21 cellular contexts compared by ENCODE assay signal in genomic region chr19:42496551-42497133, GRCh38. TPM values are rescaled to one million over a fixed set of nuclear protein-coding genes. Genes with fewer than 3 reads are reported as not detected.
DNase-seq lines count a peak whose midpoint lies in the region; ATAC-seq, FAIRE-seq and TF ChIP-seq lines count a peak whose summit lies in the region.
"Had no signal": no experiment of that assay in that cellular context is flagged by ENCODE, and none has a peak within 500 bp of the region (broad histone marks: within the 10 kb centered on the region; RNA-seq: fewer than 3 reads in every experiment).

No MANE protein-coding gene starts in this region.

- no peaks in the 10 kb centered on the region for H3K9me2 ChIP-seq in SU-DHL-6 (replicated peaks; ENCODE audit: insufficient read depth, low read length)

- H3K36me3 ChIP-seq in SU-DHL-6 (ENCODE audit: low read length), result no peaks in the 10 kb centered on the region
- H3K36me3 ChIP-seq in muscle layer of duodenum (ENCODE audit: control insufficient read depth in 1 of 2, insufficient read depth in 2 of 2, low read length in 2 of 2), result no peaks in the 10 kb centered on the region
- H3K36me3 ChIP-seq: cardiac muscle cell, prostate gland had no signal

- no peaks in the 10 kb centered on the region for H3F3A ChIP-seq in SU-DHL-6 (ENCODE audit: insufficient read depth)

- TF ChIP-seq CTCF in A549 (IDR thresholded peaks at IDR 0.05) (no peak), SU-DHL-6 (IDR thresholded peaks at IDR 0.05; ENCODE audit: insufficient read depth, low read length, poor library complexity, severe bottlenecking) (no peak)

- ATAC-seq in A549, result no peak
- ATAC-seq: Panc1 had no signal

- no peak overlapping the region for H2AFZ ChIP-seq in SU-DHL-6 (ENCODE audit: low read depth, low read length, severe bottlenecking)

- H3K4me2 ChIP-seq in A549 (peak overlapping the region; percentile 73), SU-DHL-6 (ENCODE audit: low read depth, low read length, poor library complexity, severe bottlenecking) (peak overlapping the region; percentile 30)

- no peak for TF ChIP-seq RAD21 in A549 (conservative IDR thresholded peaks at IDR 0.05 in 1 of 2, IDR thresholded peaks at IDR 0.05 in 1 of 2)

- CTCF ChIA-PET in A549 (lab: Yijun Ruan, JAX), result interaction anchor here (0.7 to 4.3 kb wide), 5 partner anchors 32 to 100 kb away, joined by 3 to 31 read pairs (median 4); no protein-coding TSS in a partner anchor

- H4K20me1 ChIP-seq in SU-DHL-6 (ENCODE audit: low read depth, low read length), result no peaks in the 10 kb centered on the region

- TF ChIP-seq EP300 in A549 (IDR thresholded peaks at IDR 0.05), result no peak

- POLR2A ChIA-PET in A549 (lab: Yijun Ruan, JAX), result no interaction called here

- FAIRE-seq in A549 (lab: Jason Lieb, UNC) (no peak), GM12891 (lab: Jason Lieb, UNC) (peak; percentile 35)
- FAIRE-seq: endothelial cell of umbilical vein, TTC549 had no signal

- H3K9me3 ChIP-seq in A549, result no peaks in the 10 kb centered on the region
- no peaks in the 10 kb centered on the region for H3K9me3 ChIP-seq in SU-DHL-6 (ENCODE audit: insufficient read depth, low read length)
- no peaks in the 10 kb centered on the region for H3K9me3 ChIP-seq in muscle layer of duodenum (ENCODE audit: control insufficient read depth in 1 of 2, low read length in 2 of 2)
- H3K9me3 ChIP-seq: prostate gland had no signal

- H3K27me3 ChIP-seq in SU-DHL-6 (ENCODE audit: low read length) (no peaks in the 10 kb centered on the region), muscle layer of duodenum (ENCODE audit: low read depth, low read length) (no peaks in the 10 kb centered on the region)
- H3K27me3 ChIP-seq: cardiac muscle cell had no signal

- H3K4me1 ChIP-seq in A549 (peaks cover 30% of the 10 kb centered on the region), muscle layer of duodenum (ENCODE audit: control insufficient read depth in 1 of 2, insufficient read depth in 2 of 2, low read length in 2 of 2) (peaks cover 7 to 18% of the 10 kb centered on the region in 2 donors)
- H3K4me1 ChIP-seq: prostate gland had no signal

- H3K27ac ChIP-seq in A549, result peak overlapping the region; percentile 73 to 76
- no peak overlapping the region for H3K27ac ChIP-seq in SU-DHL-6 (ENCODE audit: low read depth, low read length)
- H3K27ac ChIP-seq in muscle layer of duodenum (ENCODE audit: low read length), result peak overlapping the region; percentile 58
- H3K27ac ChIP-seq: cardiac muscle cell, prostate gland had no signal

- TF ChIP-seq POLR2A in A549 (IDR thresholded peaks at IDR 0.05; ENCODE audit: low read length) (no peak), GM12891 (IDR thresholded peaks at IDR 0.05; ENCODE audit: low read depth, low read length) (no peak)

- H3K9ac ChIP-seq in SU-DHL-6 (ENCODE audit: low read length), result no peak overlapping the region

- DNase-seq in A549 (ENCODE audit: low read depth in 1 of 2, low spot score in 1 of 2) (no peak), GM12891 (ENCODE audit: insufficient read length, low spot score) (no peak), NCI-H524 treated with DMSO at 0.1 percent for 48 hours (lab: John Stamatoyannopoulos, UW) (no peak), NCI-H1694 treated with DMSO at 0.1 percent for 48 hours (lab: John Stamatoyannopoulos, UW) (no peak), GM19240 (ENCODE audit: insufficient read length, low spot score) (no peak), NCI-H146 (lab: John Stamatoyannopoulos, UW) (no peak)
- DNase-seq: ACHN; activated CD4-positive, alpha-beta T cell treated with anti-CD3 and anti-CD28 coated beads for 48 hours; aorta; C1 segment of cervical spinal cord; kidney glomerular epithelial cell; mammary epithelial cell; NCI-H1105 treated with DMSO at 0.1 percent for 48 hours; NCI-H2081 had no signal

- H3K79me2 ChIP-seq in SU-DHL-6 (ENCODE audit: insufficient read depth, low read length), result no peaks in the 10 kb centered on the region

- 97% methylated on average over 2 of the region's 2 CpGs for WGBS in A549 (ENCODE audit: missing lambda C conversion rate)

- H3K4me3 ChIP-seq in A549 (no peak overlapping the region), SU-DHL-6 (ENCODE audit: insufficient read depth, low read length, poor library complexity, severe bottlenecking) (no peak overlapping the region), muscle layer of duodenum (ENCODE audit: low read depth in 1 of 2, low read length in 2 of 2) (no peak overlapping the region)
- H3K4me3 ChIP-seq: cardiac muscle cell, prostate gland had no signal

TF ChIP-seq in A549, 52 proteins besides CTCF, POLR2A, EP300 and RAD21:
- TF ChIP-seq CHD4 (IDR thresholded peaks at IDR 0.05; ENCODE audit: borderline replicate concordance) (no peak), BHLHE40 (IDR thresholded peaks at IDR 0.05; ENCODE audit: low read depth, low read length) (no peak), MAX (IDR thresholded peaks at IDR 0.05) (no peak), USF2 (IDR thresholded peaks at IDR 0.05) (no peak)

TF ChIP-seq in GM12891, 5 proteins besides CTCF, POLR2A, EP300 and RAD21:
- no peak for TF ChIP-seq POLR2AphosphoS5 (IDR thresholded peaks at IDR 0.05; ENCODE audit: low read depth, low read length)
- 0 out of 2 replicates have a peak, but pooled peaks have one; percentile 1 for TF ChIP-seq SPI1 (IDR thresholded peaks at IDR 0.05; ENCODE audit: low read depth, low read length)

RNA-seq across cellular contexts. Expression of gene CEACAM1, which starts 31.6 kb away (rescaled TPM):
- polyA plus RNA-seq in A549 (2011; rRNA removed), result 8.9 and 10.1 TPM in 2 replicates
- 0.54 and 0.87 TPM in 2 replicates for polyA plus RNA-seq in A549 (2012; cell fraction: cytosol; rRNA removed)
- 0.91 TPM in 2 replicates for polyA plus RNA-seq in A549 (2012; cell fraction: nucleus; rRNA removed)
- polyA plus RNA-seq in A549 (2017; fragmentation: RNase III; extraction: RNeasy Plus Mini Kit Qiagen cat#74134 plus additional on column Dnase treatment), result 0.43 to 0.88 TPM (median 0.52 TPM) in 3 replicates
- 5.6 and 6.7 TPM in 2 replicates for polyA minus RNA-seq in A549 (2011; rRNA and poly(A)+ RNA removed)
- polyA plus RNA-seq in GM12891 (2012; ENCODE audit: low read depth, missing spikeins), result 6.1 TPM
- polyA plus RNA-seq: cardiac muscle cell had no signal

RNA-seq across cellular contexts. Expression of gene CXCL17, which starts 53.9 kb away (rescaled TPM):
- 0.13 and 0.14 TPM in 2 replicates for polyA plus RNA-seq in A549 (2011; rRNA removed)
- 0.08 and 0.09 TPM in 2 replicates for polyA plus RNA-seq in A549 (2012; cell fraction: cytosol; rRNA removed)
- not detected in 2 replicates for polyA plus RNA-seq in A549 (2012; cell fraction: nucleus; rRNA removed)
- not detected in 3 replicates for polyA plus RNA-seq in A549 (2017; fragmentation: RNase III; extraction: RNeasy Plus Mini Kit Qiagen cat#74134 plus additional on column Dnase treatment)
- not detected in 2 replicates for polyA minus RNA-seq in A549 (2011; rRNA and poly(A)+ RNA removed)
- polyA plus RNA-seq in GM12891 (2012; ENCODE audit: low read depth, missing spikeins), result not detected
- polyA plus RNA-seq: endothelial cell of umbilical vein, mammary epithelial cell had no signal
